25 cellular contexts compared by ENCODE assay signal in the genomic region with DNA sequence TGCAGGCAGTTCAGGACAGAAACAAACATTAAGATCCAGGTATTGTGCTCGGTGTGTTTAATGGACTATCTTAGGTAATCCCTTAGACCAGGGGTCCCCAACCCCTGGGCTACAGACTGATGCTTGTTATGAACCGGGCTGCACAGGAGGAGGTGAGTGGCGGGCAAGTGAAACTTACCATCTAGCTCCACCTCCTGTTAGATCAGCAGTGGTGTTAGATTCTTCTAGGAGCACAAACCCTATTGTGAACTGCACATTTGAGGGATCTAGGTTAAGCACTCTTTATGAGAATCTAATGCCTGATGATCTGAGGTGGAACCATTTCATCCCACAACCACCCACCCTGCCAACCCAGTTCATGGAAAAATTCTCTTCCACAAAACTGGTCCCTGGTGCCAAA. TPM values are rescaled to one million over a fixed set of nuclear protein-coding genes. Genes with fewer than 3 reads are reported as not detected.
"Had no signal": no experiment of that assay in that cellular context is flagged by ENCODE, and none has a peak within 500 bp of the region (broad histone marks: within the 10 kb centered on the region; RNA-seq: fewer than 3 reads in every experiment).

No MANE protein-coding gene starts in this region.

- ATAC-seq: left cardiac atrium; lower lobe of right lung; natural killer cell; stimulated activated naive B cell treated with anti-CD40 and anti-IgM and Interleukin-4, amounts not matched to agents 10 μg/mL and 1 μg/mL and 100 μg/mL, for 72 hours; stimulated activated naive CD8-positive, alpha-beta T cell treated with anti-CD3 and anti-CD28 coated beads, Interleukin-15, amount 100 ng/mL, for 72 hours; upper lobe of right lung had no signal

- H3K27me3 ChIP-seq: sigmoid colon, testis, tibial nerve, vagina had no signal

- H3K4me2 ChIP-seq: hepatocyte had no signal

- H3K36me3 ChIP-seq: esophagus muscularis mucosa, left ventricle myocardium inferior, lower lobe of right lung, sigmoid colon, tibial nerve, upper lobe of right lung, vagina had no signal

- DNase-seq: effector memory CD4-positive, alpha-beta T cell; foreskin fibroblast; head of caudate nucleus; kidney; left cardiac atrium; left ventricle myocardium inferior; lower lobe of right lung; natural killer cell; posterior cingulate gyrus; sigmoid colon; stimulated activated CD4-positive, alpha-beta T cell treated with anti-CD3 and anti-CD28 coated beads, Interleukin-2, amount 100 ng/mL, for 24 hours; stimulated activated CD4-positive, alpha-beta T cell treated with anti-CD3 and anti-CD28 coated beads, Interleukin-4, amount 100 ng/mL, for 4 hours; stimulated activated naive B cell treated with anti-CD40 and anti-IgM and Interleukin-4, amounts not matched to agents 10 μg/mL and 1 μg/mL and 100 μg/mL, for 72 hours; stimulated activated naive CD8-positive, alpha-beta T cell treated with anti-CD3 and anti-CD28 coated beads, Interleukin-15, amount 100 ng/mL, for 72 hours; testis; upper lobe of right lung had no signal

- H3K79me2 ChIP-seq: hepatocyte had no signal

- H3K4me3 ChIP-seq: esophagus muscularis mucosa, hepatocyte, left ventricle myocardium inferior, lower lobe of right lung, sigmoid colon, skin epidermis, testis, tibial nerve, upper lobe of right lung, vagina had no signal

- FAIRE-seq: endometrium, kidney had no signal

- H3K27ac ChIP-seq: epithelial cell of prostate, esophagus muscularis mucosa, hepatocyte, left ventricle myocardium inferior, lower lobe of right lung, sigmoid colon, skin epidermis, testis, tibial nerve, upper lobe of right lung, vagina had no signal

- H3K4me1 ChIP-seq: esophagus muscularis mucosa, left ventricle myocardium inferior, lower lobe of right lung, sigmoid colon, testis, tibial nerve, upper lobe of right lung, vagina had no signal

- H3K9me3 ChIP-seq: esophagus muscularis mucosa, left ventricle myocardium inferior, lower lobe of right lung, sigmoid colon, testis, tibial nerve, upper lobe of right lung, vagina had no signal

- H2AFZ ChIP-seq: hepatocyte had no signal

RNA-seq across cellular contexts. Expression of a gene that starts 37.8 kb away (rescaled TPM):
- total RNA-seq: left ventricle myocardium inferior, lower lobe of right lung, natural killer cell, osteocyte, subcutaneous adipose tissue, upper lobe of right lung, vagina had no signal
